8 cellular contexts compared by ENCODE assay signal in genomic region chr4:38078590-38079381, GRCh38.
DNase-seq lines count a peak whose midpoint lies in the region; ATAC-seq and TF ChIP-seq lines count a peak whose summit lies in the region.

No MANE protein-coding gene starts in this region.

- no peak for TF ChIP-seq POLR2A in breast epithelium (IDR thresholded peaks at IDR 0.05)

- intact Hi-C loops in MCF 10A (cut with micrococcal nuclease), result loop anchor here (5.0 kb wide), 1 partner anchor 54 kb away; no protein-coding TSS in a partner anchor
- intact Hi-C loops in breast epithelium (cut with DNase I; ENCODE audit: low total_unique reads), result no loop called here

- H3K36me3 ChIP-seq in breast epithelium, result no peaks in the 10 kb centered on the region

- TF ChIP-seq CTCF in MCF 10A (IDR thresholded peaks at IDR 0.05; ENCODE audit: unreplicated experiment), result no peak
- no peak for TF ChIP-seq CTCF in breast epithelium (IDR thresholded peaks at IDR 0.05)
- no peak for TF ChIP-seq CTCF in type B pancreatic cell (conservative IDR thresholded peaks at IDR 0.05)

- DNase-seq in MCF 10A (ENCODE audit: unreplicated experiment) (peak; percentile 71), breast epithelium (ENCODE audit: low spot score in 2 of 2) (no peak), left kidney (ENCODE audit: low read depth, low spot score) (peak; percentile 52), type B pancreatic cell (ENCODE audit: extremely low spot score, unreplicated experiment) (no peak)
- no peak for DNase-seq in activated naive CD4-positive, alpha-beta T cell treated with anti-CD3 and anti-CD28 coated beads, Interleukin-2, amount 50 U/mL, for 72 hours (ENCODE audit: low spot score in 2 of 2)
- no peak for DNase-seq in stimulated activated naive CD4-positive, alpha-beta T cell treated with Interleukin-2 at 50 U/mL for 16 hours (lab: John Stamatoyannopoulos, UW)

- BruUV-seq in MCF 10A (replicated peaks; lab: Mats Ljungman, UMichigan), result no TSS peak

- H3K9me3 ChIP-seq in breast epithelium, result no peaks in the 10 kb centered on the region

- no peak overlapping the region for H3K4me3 ChIP-seq in breast epithelium

- H3K4me3 Mint-ChIP-seq in MCF 10A (ENCODE audit: unreplicated experiment) (peak overlapping the region; percentile 5), type B pancreatic cell (peak overlapping the region; percentile 17)

- H3K4me1 ChIP-seq in breast epithelium, result no peaks in the 10 kb centered on the region

- no peaks in the 10 kb centered on the region for H3K9me3 Mint-ChIP-seq in MCF 10A (ENCODE audit: unreplicated experiment)
- no peaks in the 10 kb centered on the region for H3K9me3 Mint-ChIP-seq in activated naive CD4-positive, alpha-beta T cell treated with anti-CD3 and anti-CD28 coated beads, Interleukin-2, amount 50 U/mL, for 72 hours
- H3K9me3 Mint-ChIP-seq in type B pancreatic cell, result peaks cover 5% of the 10 kb centered on the region

- ATAC-seq in activated naive CD4-positive, alpha-beta T cell treated with anti-CD3 and anti-CD28 coated beads, Interleukin-2, amount 50 U/mL, for 72 hours, result peak; percentile 25 to 90
- no peak for ATAC-seq in GM19455 (IDR thresholded peaks at IDR 0.05; ENCODE audit: unreplicated experiment)
- no peak for ATAC-seq in GM19035 (IDR thresholded peaks at IDR 0.05; ENCODE audit: unreplicated experiment)

- no peaks in the 10 kb centered on the region for H3K27me3 ChIP-seq in breast epithelium

- H3K27me3 Mint-ChIP-seq in MCF 10A (ENCODE audit: insufficient read depth, unreplicated experiment) (no peaks in the 10 kb centered on the region), type B pancreatic cell (no peaks in the 10 kb centered on the region)

- H3K27ac ChIP-seq in breast epithelium, result peak overlapping the region in 1 of 2 donors; percentile 28

- H3K4me1 Mint-ChIP-seq in MCF 10A (ENCODE audit: insufficient read depth, unreplicated experiment) (peaks cover 28% of the 10 kb centered on the region), type B pancreatic cell (ENCODE audit: unreplicated experiment) (peaks cover 42% of the 10 kb centered on the region)

- POLR2A ChIA-PET in MCF 10A (lab: Yijun Ruan, JAX), result interaction anchor here (0.6 to 2.2 kb wide), 9 partner anchors 9 to 216 kb away, joined by 3 to 10 read pairs (median 3); no protein-coding TSS in a partner anchor

- H3K27ac Mint-ChIP-seq in MCF 10A (ENCODE audit: low read depth, unreplicated experiment) (peak overlapping the region; percentile 82), type B pancreatic cell (peak overlapping the region; percentile 78)
- H3K27ac Mint-ChIP-seq in activated naive CD4-positive, alpha-beta T cell treated with anti-CD3 and anti-CD28 coated beads, Interleukin-2, amount 50 U/mL, for 72 hours, result peak overlapping the region; percentile 15 to 43

- no peaks in the 10 kb centered on the region for H3K36me3 Mint-ChIP-seq in MCF 10A (ENCODE audit: insufficient read depth, unreplicated experiment)
- H3K36me3 Mint-ChIP-seq in activated naive CD4-positive, alpha-beta T cell treated with anti-CD3 and anti-CD28 coated beads, Interleukin-2, amount 50 U/mL, for 72 hours, result no peaks in the 10 kb centered on the region
- H3K36me3 Mint-ChIP-seq in type B pancreatic cell, result peaks cover 49% of the 10 kb centered on the region

- CTCF ChIA-PET in MCF 10A (lab: Yijun Ruan, JAX), result interaction anchor here (0.7 to 2.0 kb wide), 8 partner anchors 10 to 652 kb away, joined by 3 to 8 read pairs (median 3); no protein-coding TSS in a partner anchor

Comparison
In these comparisons a context has a peak if more than half of its experiments do, and no peak if none do; other contexts are left out.
1. DNase-seq: peak in MCF 10A (single experiment) and left kidney (single experiment); none in breast epithelium (0 of 2), activated naive CD4-positive, alpha-beta T cell treated with anti-CD3 and anti-CD28 coated beads, Interleukin-2, amount 50 U/mL, for 72 hours (0 of 2), type B pancreatic cell (single experiment) and stimulated activated naive CD4-positive, alpha-beta T cell treated with Interleukin-2 at 50 U/mL for 16 hours (single experiment).
2. H3K27ac Mint-ChIP-seq: peak in every context shown above with its lines; median percentile 82 in MCF 10A; 78 in type B pancreatic cell; 29 in activated naive CD4-positive, alpha-beta T cell treated with anti-CD3 and anti-CD28 coated beads, Interleukin-2, amount 50 U/mL, for 72 hours.
3. ATAC-seq: peak in activated naive CD4-positive, alpha-beta T cell treated with anti-CD3 and anti-CD28 coated beads, Interleukin-2, amount 50 U/mL, for 72 hours (2 of 2); none in GM19455 (single experiment) and GM19035 (single experiment).